ENCODE assay signal across 18 cellular contexts in the genomic region with DNA sequence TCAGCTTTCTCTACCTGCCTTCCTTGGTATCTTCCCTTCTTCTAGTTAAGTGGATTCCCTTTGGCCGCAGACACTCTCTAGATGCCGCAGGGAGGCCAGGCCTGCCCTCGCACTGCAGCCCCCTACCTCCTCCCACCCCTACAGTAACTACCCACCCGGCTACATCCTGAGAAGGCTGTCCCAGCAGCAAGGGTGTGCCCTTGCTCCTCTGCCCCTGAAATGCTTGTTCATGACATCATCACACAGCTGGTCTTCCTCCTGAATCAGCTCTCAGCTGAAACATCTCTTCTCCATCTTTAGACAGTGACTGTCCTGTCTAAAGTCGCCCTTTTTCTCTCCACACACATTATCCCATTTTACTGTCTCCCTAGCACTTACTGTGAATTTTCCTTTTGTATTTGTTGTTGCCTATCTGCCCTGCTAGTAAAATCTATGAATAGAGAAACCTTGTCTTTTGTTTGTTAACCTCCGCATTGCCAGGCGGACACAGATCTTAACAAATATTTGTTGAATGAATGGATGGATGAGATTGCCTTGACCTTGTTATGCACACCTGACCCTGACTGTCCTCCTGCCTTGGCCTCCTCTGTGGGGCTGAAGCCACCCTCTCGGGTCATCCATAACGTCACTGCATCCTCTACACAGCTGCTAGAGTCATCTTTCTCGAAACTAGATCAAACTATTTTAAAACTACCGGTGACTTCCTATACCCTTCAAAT.
DNase-seq lines count a peak whose midpoint lies in the region; ATAC-seq and TF ChIP-seq lines count a peak whose summit lies in the region.
"Had no signal": no experiment of that assay in that cellular context is flagged by ENCODE, and none has a peak within 500 bp of the region (broad histone marks: within the 10 kb centered on the region; RNA-seq: fewer than 3 reads in every experiment).

No MANE protein-coding gene starts in this region.

- H3K27me3 Mint-ChIP-seq in activated CD4-positive, alpha-beta T cell treated with anti-CD3 and anti-CD28 coated beads, Interleukin-2, amount 10 ng/mL, durations not matched to agents 24 days and 14 days, result no peaks in the 10 kb centered on the region
- H3K27me3 Mint-ChIP-seq in activated CD4-positive, alpha-beta T cell treated with anti-CD3 and anti-CD28 coated beads, Interleukin-2, amount 10 ng/mL, durations not matched to agents 7 days and 5 days, result no peaks in the 10 kb centered on the region
- H3K27me3 Mint-ChIP-seq: activated CD4-positive, alpha-beta T cell treated with anti-CD3 and anti-CD28 coated beads for 36 hours; natural killer cell treated with Interleukin-12 subunit alpha and Interleukin-12 subunit beta and Interleukin-15 and Interleukin-18, amount 100 ng/mL, for 72 hours; type B pancreatic cell had no signal

- CTCF ChIA-PET in activated CD4-positive, alpha-beta T cell treated with anti-CD3 and anti-CD28 coated beads, Interleukin-2, amount 10 ng/mL, durations not matched to agents 7 days and 5 days (lab: Charles Lee), result no interaction called here

- no peak overlapping the region for H3K4me3 ChIP-seq in fibroblast of mammary gland (ENCODE audit: control insufficient read depth, low read depth, low read length)
- H3K4me3 ChIP-seq: HAP-1, right atrium auricular region had no signal

- intact Hi-C loops in activated CD4-positive, alpha-beta T cell treated with anti-CD3 and anti-CD28 coated beads, Interleukin-2, amount 10 ng/mL, durations not matched to agents 24 days and 14 days (cut with micrococcal nuclease), result no loop called here
- intact Hi-C loops in left colon (cut with DNase I, micrococcal nuclease), result no loop called here

- H3K4me3 Mint-ChIP-seq in activated CD4-positive, alpha-beta T cell treated with anti-CD3 and anti-CD28 coated beads, Interleukin-2, amount 10 ng/mL, durations not matched to agents 24 days and 14 days, result no peak overlapping the region
- no peak overlapping the region for H3K4me3 Mint-ChIP-seq in activated CD4-positive, alpha-beta T cell treated with anti-CD3 and anti-CD28 coated beads, Interleukin-2, amount 10 ng/mL, durations not matched to agents 7 days and 5 days
- H3K4me3 Mint-ChIP-seq in stimulated activated effector memory CD8-positive, alpha-beta T cell treated with anti-CD3 and anti-CD28 coated beads, Interleukin-12 subunit alpha, Interleukin-12 subunit beta, amount 100 ng/mL, for 72 hours, result no peak overlapping the region
- H3K4me3 Mint-ChIP-seq: activated CD4-positive, alpha-beta T cell treated with anti-CD3 and anti-CD28 coated beads for 36 hours; natural killer cell treated with Interleukin-12 subunit alpha and Interleukin-12 subunit beta and Interleukin-15 and Interleukin-18, amount 100 ng/mL, for 72 hours; type B pancreatic cell had no signal

- H3K27ac Mint-ChIP-seq in activated CD4-positive, alpha-beta T cell treated with anti-CD3 and anti-CD28 coated beads, Interleukin-2, amount 10 ng/mL, durations not matched to agents 24 days and 14 days, result no peak overlapping the region
- H3K27ac Mint-ChIP-seq in activated CD4-positive, alpha-beta T cell treated with anti-CD3 and anti-CD28 coated beads, Interleukin-2, amount 10 ng/mL, durations not matched to agents 7 days and 5 days, result no peak overlapping the region
- H3K27ac Mint-ChIP-seq in stimulated activated effector memory CD8-positive, alpha-beta T cell treated with anti-CD3 and anti-CD28 coated beads, Interleukin-12 subunit alpha, Interleukin-12 subunit beta, amount 100 ng/mL, for 72 hours, result peak overlapping the region; percentile 7
- H3K27ac Mint-ChIP-seq: activated CD4-positive, alpha-beta T cell treated with anti-CD3 and anti-CD28 coated beads for 36 hours; type B pancreatic cell had no signal

- peaks cover 10% of the 10 kb centered on the region for H3K4me1 Mint-ChIP-seq in activated CD4-positive, alpha-beta T cell treated with anti-CD3 and anti-CD28 coated beads, Interleukin-2, amount 10 ng/mL, durations not matched to agents 24 days and 14 days
- peaks cover 11% of the 10 kb centered on the region for H3K4me1 Mint-ChIP-seq in activated CD4-positive, alpha-beta T cell treated with anti-CD3 and anti-CD28 coated beads, Interleukin-2, amount 10 ng/mL, durations not matched to agents 7 days and 5 days
- peaks cover 46% of the 10 kb centered on the region for H3K4me1 Mint-ChIP-seq in stimulated activated effector memory CD8-positive, alpha-beta T cell treated with anti-CD3 and anti-CD28 coated beads, Interleukin-12 subunit alpha, Interleukin-12 subunit beta, amount 100 ng/mL, for 72 hours

- H3K9me3 Mint-ChIP-seq in activated CD4-positive, alpha-beta T cell treated with anti-CD3 and anti-CD28 coated beads, Interleukin-2, amount 10 ng/mL, durations not matched to agents 24 days and 14 days, result no peaks in the 10 kb centered on the region
- no peaks in the 10 kb centered on the region for H3K9me3 Mint-ChIP-seq in activated CD4-positive, alpha-beta T cell treated with anti-CD3 and anti-CD28 coated beads, Interleukin-2, amount 10 ng/mL, durations not matched to agents 7 days and 5 days
- no peaks in the 10 kb centered on the region for H3K9me3 Mint-ChIP-seq in stimulated activated effector memory CD8-positive, alpha-beta T cell treated with anti-CD3 and anti-CD28 coated beads, Interleukin-12 subunit alpha, Interleukin-12 subunit beta, amount 100 ng/mL, for 72 hours
- H3K9me3 Mint-ChIP-seq: natural killer cell treated with Interleukin-12 subunit alpha and Interleukin-12 subunit beta and Interleukin-15 and Interleukin-18, amount 100 ng/mL, for 72 hours; type B pancreatic cell had no signal

- no peaks in the 10 kb centered on the region for H3K36me3 Mint-ChIP-seq in activated CD4-positive, alpha-beta T cell treated with anti-CD3 and anti-CD28 coated beads, Interleukin-2, amount 10 ng/mL, durations not matched to agents 24 days and 14 days (ENCODE audit: low read depth)
- H3K36me3 Mint-ChIP-seq in activated CD4-positive, alpha-beta T cell treated with anti-CD3 and anti-CD28 coated beads, Interleukin-2, amount 10 ng/mL, durations not matched to agents 7 days and 5 days (ENCODE audit: low read depth), result peaks cover 5% of the 10 kb centered on the region
- peaks cover 7% of the 10 kb centered on the region for H3K36me3 Mint-ChIP-seq in stimulated activated effector memory CD8-positive, alpha-beta T cell treated with anti-CD3 and anti-CD28 coated beads, Interleukin-12 subunit alpha, Interleukin-12 subunit beta, amount 100 ng/mL, for 72 hours
- H3K36me3 Mint-ChIP-seq: natural killer cell treated with Interleukin-12 subunit alpha and Interleukin-12 subunit beta and Interleukin-15 and Interleukin-18, amount 100 ng/mL, for 72 hours had no signal

- DNase-seq in activated CD4-positive, alpha-beta T cell treated with anti-CD3 and anti-CD28 coated beads, Interleukin-2, amount 10 ng/mL, durations not matched to agents 24 days and 14 days, result peak; percentile 41
- no peak for DNase-seq in activated CD4-positive, alpha-beta T cell treated with anti-CD3 and anti-CD28 coated beads, Interleukin-2, amount 10 ng/mL, durations not matched to agents 7 days and 5 days
- DNase-seq in NCI-H69 (lab: John Stamatoyannopoulos, UW) (peak; percentile 5), fibroblast of mammary gland (ENCODE audit: low read depth) (peak; percentile 61), NCI-H345 (lab: John Stamatoyannopoulos, UW) (no peak), left colon (no peak), epidermal melanocyte (ENCODE audit: insufficient read length, low spot score) (no peak)
- DNase-seq in stimulated activated effector memory CD8-positive, alpha-beta T cell treated with anti-CD3 and anti-CD28 coated beads, Interleukin-12 subunit alpha, Interleukin-12 subunit beta, amount 100 ng/mL, for 72 hours (ENCODE audit: low spot score in 2 of 2), result no peak
- DNase-seq: activated CD4-positive, alpha-beta T cell treated with anti-CD3 and anti-CD28 coated beads for 36 hours; activated T-cell treated with anti-CD3 and anti-CD28 coated beads, Interleukin-2, amount 50 U/mL, for 1 hour; hypothalamus; NCI-H1694; NCI-H774; stimulated activated CD4-positive, alpha-beta T cell treated with anti-CD3 and anti-CD28 coated beads, Interleukin-2, amount 100 ng/mL, for 48 hours had no signal

- POLR2A ChIA-PET in activated CD4-positive, alpha-beta T cell treated with anti-CD3 and anti-CD28 coated beads, Interleukin-2, amount 10 ng/mL, durations not matched to agents 7 days and 5 days (lab: Charles Lee), result no interaction called here

- TF ChIP-seq CTCF in fibroblast of mammary gland (conservative IDR thresholded peaks at IDR 0.05; ENCODE audit: control insufficient read depth, insufficient read depth, low read depth, low read length), result no peak

- no peak for ATAC-seq in stimulated activated effector memory CD8-positive, alpha-beta T cell treated with anti-CD3 and anti-CD28 coated beads, Interleukin-12 subunit alpha, Interleukin-12 subunit beta, amount 100 ng/mL, for 72 hours
- no peak for ATAC-seq in left colon
- ATAC-seq: activated CD4-positive, alpha-beta T cell treated with anti-CD3 and anti-CD28 coated beads for 36 hours; natural killer cell treated with Interleukin-12 subunit alpha and Interleukin-12 subunit beta and Interleukin-15 and Interleukin-18, amount 100 ng/mL, for 72 hours had no signal

Comparison
In these comparisons a context has a peak if more than half of its experiments do, and no peak if none do; other contexts are left out.
1. DNase-seq: peak in activated CD4-positive, alpha-beta T cell treated with anti-CD3 and anti-CD28 coated beads, Interleukin-2, amount 10 ng/mL, durations not matched to agents 24 days and 14 days (single experiment), NCI-H69 (single experiment) and fibroblast of mammary gland (single experiment); none in activated CD4-positive, alpha-beta T cell treated with anti-CD3 and anti-CD28 coated beads, Interleukin-2, amount 10 ng/mL, durations not matched to agents 7 days and 5 days (single experiment), stimulated activated effector memory CD8-positive, alpha-beta T cell treated with anti-CD3 and anti-CD28 coated beads, Interleukin-12 subunit alpha, Interleukin-12 subunit beta, amount 100 ng/mL, for 72 hours (0 of 2), NCI-H345 (single experiment), left colon (0 of 2) and epidermal melanocyte (single experiment).